Comparison of ENCODE assay signal across 1 cellular context in genomic region chr1:57190898-57191297, GRCh38.
TF ChIP-seq lines count a peak whose summit lies in the region.

No MANE protein-coding gene starts in this region.

TF ChIP-seq in HepG2, 621 proteins besides CTCF, POLR2A, EP300 and RAD21 (continued from another document):
- no peak for TF ChIP-seq HOMEZ (CRISPR knock-in tag; IDR thresholded peaks at IDR 0.05; ENCODE audit: low read depth)
TF ChIP-seq in HepG2: peak in this region for 2.
